ENCODE assay signal across 8 cellular contexts in genomic region chr15:51751687-51752683, GRCh38. TPM values are rescaled to one million over a fixed set of nuclear protein-coding genes. Genes with fewer than 3 reads are reported as not detected.
DNase-seq lines count a peak whose midpoint lies in the region; ATAC-seq and TF ChIP-seq lines count a peak whose summit lies in the region.

No MANE protein-coding gene starts in this region.

- no peak for TF ChIP-seq CTCF in WTC11 (IDR thresholded peaks at IDR 0.05)

- POLR2A ChIA-PET in WTC11 (lab: Charles Lee) = interaction anchor here (1.0 kb wide), 1 partner anchor 72 kb away, joined by 4 read pairs; no protein-coding TSS in a partner anchor

- H3K4me3 ChIP-seq in esophagus (ENCODE audit: low read depth in 1 of 2, low read length in 2 of 2) = peak overlapping the region; percentile 80 to 90

- DNase-seq in EH (ENCODE audit: low read depth) (peak; percentile 59), HT-29 (ENCODE audit: low spot score) (peak; percentile 44), WTC11 (ENCODE audit: low spot score) (peak; percentile 42), myocyte (ENCODE audit: low read depth) (peak; percentile 30), glomerular visceral epithelial cell (ENCODE audit: extremely low spot score) (no peak), 8988T (no peak)

- peaks cover 5% of the 10 kb centered on the region for H3K4me1 Mint-ChIP-seq in WTC11

- H3K36me3 Mint-ChIP-seq in WTC11 = no peaks in the 10 kb centered on the region

- H3K27me3 ChIP-seq in esophagus (ENCODE audit: control insufficient read depth in 1 of 2, insufficient read depth in 2 of 2, low read length in 2 of 2) = no peaks in the 10 kb centered on the region

- no peak overlapping the region for H3K27ac Mint-ChIP-seq in WTC11

- 2 to 3% methylated on average over 64 to 73 of the region's 73 CpGs for WGBS in esophagus, 2 donors

- no peaks in the 10 kb centered on the region for H3K9me3 Mint-ChIP-seq in WTC11

- H3K27ac ChIP-seq in esophagus (ENCODE audit: low read depth in 2 of 2, low read length in 1 of 2) = peak overlapping the region; percentile 66 to 85

- no peaks in the 10 kb centered on the region for H3K36me3 ChIP-seq in esophagus (ENCODE audit: control insufficient read depth in 2 of 2, insufficient read depth in 2 of 2, low read length in 1 of 2)

- ATAC-seq in GM21360 (IDR thresholded peaks at IDR 0.05; ENCODE audit: unreplicated experiment) = peak; percentile 42
- peak; percentile 36 for ATAC-seq in WTC11

- peaks cover 76% of the 10 kb centered on the region for H3K27me3 Mint-ChIP-seq in WTC11 (ENCODE audit: low read depth)

- peaks cover 0 to 6% of the 10 kb centered on the region in 2 donors for H3K4me1 ChIP-seq in esophagus (ENCODE audit: control insufficient read depth in 2 of 2, insufficient read depth in 2 of 2, low read length in 1 of 2)

- H3K9me3 ChIP-seq in esophagus (ENCODE audit: control insufficient read depth in 2 of 2, insufficient read depth in 1 of 2, low read depth in 1 of 2, low read length in 1 of 2) = no peaks in the 10 kb centered on the region

- peak overlapping the region; percentile 79 for H3K4me3 Mint-ChIP-seq in WTC11

- CTCF ChIA-PET in WTC11 (lab: Charles Lee) = interaction anchor here (1.0 to 1.2 kb wide), 4 partner anchors 14 to 102 kb away, joined by 3 to 6 read pairs (median 3); partner anchors contain the start of gene LYSMD2

TF ChIP-seq in WTC11, 78 proteins besides CTCF, POLR2A, EP300 and RAD21:
- TF ChIP-seq, protein P1, sequence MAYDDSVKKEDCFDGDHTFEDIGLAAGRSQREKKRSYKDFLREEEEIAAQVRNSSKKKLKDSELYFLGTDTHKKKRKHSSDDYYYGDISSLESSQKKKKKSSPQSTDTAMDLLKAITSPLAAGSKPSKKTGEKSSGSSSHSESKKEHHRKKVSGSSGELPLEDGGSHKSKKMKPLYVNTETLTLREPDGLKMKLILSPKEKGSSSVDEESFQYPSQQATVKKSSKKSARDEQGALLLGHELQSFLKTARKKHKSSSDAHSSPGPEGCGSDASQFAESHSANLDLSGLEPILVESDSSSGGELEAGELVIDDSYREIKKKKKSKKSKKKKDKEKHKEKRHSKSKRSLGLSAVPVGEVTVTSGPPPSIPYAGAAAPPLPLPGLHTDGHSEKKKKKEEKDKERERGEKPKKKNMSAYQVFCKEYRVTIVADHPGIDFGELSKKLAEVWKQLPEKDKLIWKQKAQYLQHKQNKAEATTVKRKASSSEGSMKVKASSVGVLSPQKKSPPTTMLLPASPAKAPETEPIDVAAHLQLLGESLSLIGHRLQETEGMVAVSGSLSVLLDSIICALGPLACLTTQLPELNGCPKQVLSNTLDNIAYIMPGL (CRISPR knock-in tag; IDR thresholded peaks at IDR 0.05) = 0 out of 2 replicates have a peak, but pooled peaks have one; percentile 10
- no peak for TF ChIP-seq NFYB (CRISPR knock-in tag; conservative IDR thresholded peaks at IDR 0.05; ENCODE audit: low read depth)
- TF ChIP-seq TP53 (CRISPR knock-in tag; IDR thresholded peaks at IDR 0.05) = 0 out of 2 replicates have a peak, but pooled peaks have one; percentile 11
- 0 out of 2 replicates have a peak, but pooled peaks have one; percentile 13 for TF ChIP-seq CREM (CRISPR knock-in tag; IDR thresholded peaks at IDR 0.05)

RNA-seq across cellular contexts. Expression of gene TMOD2, which starts 0.6 kb away (rescaled TPM):
- 0.08 and 0.46 TPM in 2 replicates for total RNA-seq in HT-29 (2014; rRNA removed; shearing (Covaris generic))
- total RNA-seq in WTC11 (2021) = 3.3 to 3.6 TPM (median 3.6 TPM) in 3 replicates
- 1 to 10 TPM; 1.2 TPM for polyA plus RNA-seq in esophagus
- 2.4 and 2.5 TPM in 2 replicates for total RNA-seq in myocyte
- 0.93 TPM for polyA plus RNA-seq in myocyte (2012)

RNA-seq across cellular contexts. Expression of gene LYSMD2, which starts 14.5 kb away (rescaled TPM):
- total RNA-seq in HT-29 (2014; rRNA removed; shearing (Covaris generic)) = 12.0 and 13.2 TPM in 2 replicates
- total RNA-seq in WTC11 (2021) (2.2 to 2.7 TPM (median 2.6 TPM) in 3 replicates), myocyte (4.6 and 6.2 TPM in 2 replicates)
- polyA plus RNA-seq in esophagus = 1 to 10 TPM; 5.2 to 5.9 TPM
- polyA plus RNA-seq in myocyte (2012) = 0.86 TPM

Comparison
In these comparisons a context has a peak if more than half of its experiments do, and no peak if none do; other contexts are left out.
1. DNase-seq: peak in EH (single experiment), HT-29 (single experiment), WTC11 (single experiment) and myocyte (single experiment); none in glomerular visceral epithelial cell (single experiment) and 8988T (single experiment).